ENCODE assay signal across 16 cellular contexts in genomic region chr9:121694582-121694981, GRCh38. TPM values are rescaled to one million over a fixed set of nuclear protein-coding genes. Genes with fewer than 3 reads are reported as not detected.
"Had no signal": no experiment of that assay in that cellular context is flagged by ENCODE, and none has a peak within 500 bp of the region (broad histone marks: within the 10 kb centered on the region; RNA-seq: fewer than 3 reads in every experiment).

No MANE protein-coding gene starts in this region.

- H3K27ac ChIP-seq: colonic mucosa, esophagus muscularis mucosa, foreskin keratinocyte, hepatocyte, parathyroid adenoma, thyroid gland had no signal

- H3K4me2 ChIP-seq: hepatocyte had no signal

- H3K27me3 ChIP-seq: colonic mucosa, esophagus muscularis mucosa, foreskin keratinocyte, gastroesophageal sphincter, hepatocyte, thyroid gland had no signal

- H3K9ac ChIP-seq: parathyroid adenoma had no signal

- H3K4me1 ChIP-seq: foreskin keratinocyte, parathyroid adenoma had no signal

- DNase-seq: colonic mucosa; effector CD8-positive, alpha-beta T cell; foreskin keratinocyte; kidney; naive thymus-derived CD8-positive, alpha-beta T cell; nephron progenitor cell; stimulated activated CD4-positive, alpha-beta T cell treated with anti-CD3 and anti-CD28 coated beads, Interleukin-2, amount 100 ng/mL, for 24 hours; stimulated activated CD4-positive, alpha-beta T cell treated with anti-CD3 and anti-CD28 coated beads, Interleukin-4, amount 100 ng/mL, for 24 hours; stimulated activated naive CD4-positive, alpha-beta T cell treated with Interleukin-2 at 50 U/mL for 16 hours; stomach; thyroid gland had no signal

- H3K79me2 ChIP-seq: parathyroid adenoma had no signal

- H3K36me3 ChIP-seq: colonic mucosa, esophagus muscularis mucosa, gastroesophageal sphincter, heart left ventricle, stomach, thyroid gland had no signal

- H3K9me3 ChIP-seq: colonic mucosa, esophagus muscularis mucosa, gastroesophageal sphincter, heart left ventricle, stomach, thyroid gland had no signal

- H2AFZ ChIP-seq: hepatocyte, parathyroid adenoma had no signal

- H3K4me3 ChIP-seq: colonic mucosa, esophagus muscularis mucosa, gastroesophageal sphincter, heart left ventricle, hepatocyte, stomach, thyroid gland had no signal

RNA-seq across cellular contexts. Expression of gene DAB2IP, which starts 43.1 kb away (rescaled TPM):
- total RNA-seq: naive thymus-derived CD8-positive, alpha-beta T cell had no signal
